Comparison of ENCODE assay signal across 11 cellular contexts in genomic region chr1:107474877-107475612, GRCh38.
DNase-seq lines count a peak whose midpoint lies in the region; ATAC-seq, FAIRE-seq and TF ChIP-seq lines count a peak whose summit lies in the region.
"Had no signal": no experiment of that assay in that cellular context is flagged by ENCODE, and none has a peak within 500 bp of the region (broad histone marks: within the 10 kb centered on the region; RNA-seq: fewer than 3 reads in every experiment).

No MANE protein-coding gene starts in this region.

- FAIRE-seq in bronchial epithelial cell (lab: Jason Lieb, UNC): no peak

- H3K4me3 ChIP-seq in bronchial epithelial cell (ENCODE audit: low read depth, low read length): no peak overlapping the region
- H3K4me3 ChIP-seq: SK-N-MC had no signal

- H3K36me3 ChIP-seq in bronchial epithelial cell (ENCODE audit: control insufficient read depth, insufficient read depth, low read length): no peaks in the 10 kb centered on the region
- H3K36me3 ChIP-seq: neutrophil had no signal

- DNase-seq in bronchial epithelial cell (ENCODE audit: low read depth): peak; percentile 8
- DNase-seq in dermis blood vessel endothelial cell: no peak
- DNase-seq in foreskin melanocyte: no peak
- DNase-seq in OCI-M2 (lab: John Stamatoyannopoulos, UW; ENCODE audit: unreplicated experiment): no peak
- DNase-seq in NCI-H446 (lab: John Stamatoyannopoulos, UW): no peak
- DNase-seq: NCI-H2081 treated with DMSO at 0.1 percent for 48 hours had no signal

- peaks cover under 1% of the 10 kb centered on the region for H3K27me3 ChIP-seq in bronchial epithelial cell (ENCODE audit: control insufficient read depth, insufficient read depth, low read length)

- TF ChIP-seq CTCF in bronchial epithelial cell (IDR thresholded peaks at IDR 0.05; ENCODE audit: insufficient read depth, low read length, severe bottlenecking): no peak

- peak; percentile 71 for ATAC-seq in GM18517 (IDR thresholded peaks at IDR 0.05; ENCODE audit: unreplicated experiment)
- ATAC-seq in GM21526 (IDR thresholded peaks at IDR 0.05; ENCODE audit: low FRiP score, unreplicated experiment): peak; percentile 77
- ATAC-seq in HG03196 (IDR thresholded peaks at IDR 0.05; ENCODE audit: unreplicated experiment): peak; percentile 50
